ENCODE assay signal across 16 cellular contexts in genomic region chr6:72783035-72783434, GRCh38.
DNase-seq lines count a peak whose midpoint lies in the region; ATAC-seq and TF ChIP-seq lines count a peak whose summit lies in the region.
"Had no signal": no experiment of that assay in that cellular context is flagged by ENCODE, and none has a peak within 500 bp of the region (broad histone marks: within the 10 kb centered on the region; RNA-seq: fewer than 3 reads in every experiment).

No MANE protein-coding gene starts in this region.

- peak in 1 of 2 donors; percentile 60 for DNase-seq in cardiac muscle cell (ENCODE audit: low read depth in 1 of 2, low spot score in 1 of 2)
- DNase-seq in right atrium auricular region (ENCODE audit: low spot score), result no peak
- peak; percentile 89 for DNase-seq in SK-MEL-5 (ENCODE audit: low read depth, low spot score)
- DNase-seq in iris pigment epithelial cell (ENCODE audit: low read depth), result peak; percentile 2
- no peak for DNase-seq in NCI-H2196 (lab: John Stamatoyannopoulos, UW; ENCODE audit: unreplicated experiment)
- no peak for DNase-seq in HCEC 1CT
- DNase-seq in CD8-positive, alpha-beta T cell, result no peak
- DNase-seq: DMS79, NCI-H1436, NCI-H1930, NCI-H526 had no signal

- H3K27ac ChIP-seq in cardiac muscle cell, result peak overlapping the region; percentile 87
- no peak overlapping the region for H3K27ac ChIP-seq in right atrium auricular region
- H3K27ac ChIP-seq in CD8-positive, alpha-beta T cell (ENCODE audit: low read depth, low read length), result no peak overlapping the region
- H3K27ac ChIP-seq: A549; BLaER1 treated with 17β-estradiol and CSF1 and Interleukin-3, amounts not matched to agents 10 nM and 100 nM had no signal

- TF ChIP-seq CTCF in cardiac muscle cell (IDR thresholded peaks at IDR 0.05; ENCODE audit: low read depth, low read length) (no peak), right atrium auricular region (IDR thresholded peaks at IDR 0.05) (no peak)
- TF ChIP-seq CTCF in CD8-positive, alpha-beta T cell (IDR thresholded peaks at IDR 0.05), result no peak

- POLR2A ChIA-PET in CD8-positive, alpha-beta T cell (lab: Charles Lee), result no interaction called here

- H3K4me3 Mint-ChIP-seq in CD8-positive, alpha-beta T cell, result no peak overlapping the region

- CTCF ChIA-PET in CD8-positive, alpha-beta T cell (lab: Charles Lee), result no interaction called here

- ATAC-seq in CD8-positive, alpha-beta T cell, result no peak
- ATAC-seq: A549, K562, Panc1, Right ventricle myocardium inferior had no signal

- in situ Hi-C loops in SK-MEL-5 (cut with HindIII; ENCODE audit: low pct_unique_long_range_greater_than_20kb, low sequenced_read_pairs), result no loop called here

- H3K4me3 ChIP-seq in cardiac muscle cell, result no peak overlapping the region
- no peak overlapping the region for H3K4me3 ChIP-seq in right atrium auricular region
- no peak overlapping the region for H3K4me3 ChIP-seq in CD8-positive, alpha-beta T cell (ENCODE audit: low read depth, low read length)
- H3K4me3 ChIP-seq: A549; BLaER1 treated with 17β-estradiol and CSF1 and Interleukin-3, amounts not matched to agents 10 nM and 100 nM; K562 had no signal

- H3K4me1 Mint-ChIP-seq in CD8-positive, alpha-beta T cell (ENCODE audit: low read depth), result no peaks in the 10 kb centered on the region

- no peak overlapping the region for H3K27ac Mint-ChIP-seq in CD8-positive, alpha-beta T cell

- no peaks in the 10 kb centered on the region for H3K36me3 Mint-ChIP-seq in CD8-positive, alpha-beta T cell

- H3K27me3 Mint-ChIP-seq in CD8-positive, alpha-beta T cell (ENCODE audit: low read depth), result no peaks in the 10 kb centered on the region

- H3K4me1 ChIP-seq in cardiac muscle cell (ENCODE audit: low read depth), result peaks cover 62% of the 10 kb centered on the region
- no peaks in the 10 kb centered on the region for H3K4me1 ChIP-seq in right atrium auricular region
- no peaks in the 10 kb centered on the region for H3K4me1 ChIP-seq in CD8-positive, alpha-beta T cell (ENCODE audit: insufficient read depth, low read length)
- H3K4me1 ChIP-seq: BLaER1 treated with 17β-estradiol and CSF1 and Interleukin-3, amounts not matched to agents 10 nM and 100 nM had no signal

- H3K36me3 ChIP-seq in cardiac muscle cell (peaks cover 3% of the 10 kb centered on the region), right atrium auricular region (no peaks in the 10 kb centered on the region)
- no peaks in the 10 kb centered on the region for H3K36me3 ChIP-seq in CD8-positive, alpha-beta T cell (ENCODE audit: insufficient read depth, low read length)

- no peaks in the 10 kb centered on the region for H3K9me3 ChIP-seq in cardiac muscle cell (ENCODE audit: low read depth)
- no peaks in the 10 kb centered on the region for H3K9me3 ChIP-seq in right atrium auricular region
- no peaks in the 10 kb centered on the region for H3K9me3 ChIP-seq in CD8-positive, alpha-beta T cell (ENCODE audit: low read length)
- H3K9me3 ChIP-seq: A549; BLaER1 treated with 17β-estradiol and CSF1 and Interleukin-3, amounts not matched to agents 10 nM and 100 nM had no signal

- H3K9me3 Mint-ChIP-seq in CD8-positive, alpha-beta T cell, result no peaks in the 10 kb centered on the region

- no peaks in the 10 kb centered on the region for H3K27me3 ChIP-seq in cardiac muscle cell
- H3K27me3 ChIP-seq in right atrium auricular region, result no peaks in the 10 kb centered on the region
- no peaks in the 10 kb centered on the region for H3K27me3 ChIP-seq in CD8-positive, alpha-beta T cell (ENCODE audit: insufficient read depth, low read length)
- H3K27me3 ChIP-seq: BLaER1 treated with 17β-estradiol and CSF1 and Interleukin-3, amounts not matched to agents 10 nM and 100 nM had no signal

- intact Hi-C loops in CD8-positive, alpha-beta T cell (cut with DNase I, micrococcal nuclease), result no loop called here

Comparison
In these comparisons a context has a peak if more than half of its experiments do, and no peak if none do; other contexts are left out.
1. DNase-seq: peak in SK-MEL-5 (single experiment) and iris pigment epithelial cell (single experiment); none in right atrium auricular region (single experiment), NCI-H2196 (single experiment), HCEC 1CT (single experiment) and CD8-positive, alpha-beta T cell (0 of 7).